In the genomic region with DNA sequence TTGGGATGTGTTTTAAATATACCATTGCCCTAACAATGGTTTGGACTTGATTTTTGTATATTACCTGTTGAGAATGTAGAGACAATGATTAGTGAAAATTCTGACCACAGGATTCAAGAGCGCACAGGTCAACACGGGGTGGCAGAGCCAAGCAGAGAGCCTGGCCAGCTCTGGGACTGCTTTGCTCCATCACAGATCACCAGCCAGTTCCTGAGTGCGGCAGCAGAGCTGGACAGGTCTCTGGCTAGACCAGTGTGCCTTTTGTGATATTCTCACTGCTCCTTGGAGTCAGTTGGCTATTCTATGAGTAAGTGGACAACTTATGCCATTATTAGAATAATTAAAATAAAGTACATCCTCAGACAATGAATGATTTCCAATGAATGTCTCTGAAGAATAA, we compare ENCODE assay signal across 23 cellular contexts.
"Had no signal": no experiment of that assay in that cellular context is flagged by ENCODE, and none has a peak within 500 bp of the region (broad histone marks: within the 10 kb centered on the region; RNA-seq: fewer than 3 reads in every experiment).

No MANE protein-coding gene starts in this region.

- H3K4me1 ChIP-seq: colonic mucosa, esophagus muscularis mucosa, esophagus squamous epithelium, foreskin keratinocyte, gastrocnemius medialis, gastroesophageal sphincter, heart left ventricle had no signal

- DNase-seq: colonic mucosa; cortex of kidney; dermis blood vessel endothelial cell; dorsolateral prefrontal cortex; effector CD4-positive, alpha-beta T cell; effector CD8-positive, alpha-beta T cell; effector memory CD4-positive, alpha-beta T cell; effector memory CD8-positive, alpha-beta T cell; endodermal cell; erythroblast; esophagus squamous epithelium; foreskin fibroblast; foreskin keratinocyte; foreskin melanocyte; gastrocnemius medialis; glutamatergic neuron; head of caudate nucleus; heart left ventricle had no signal

- H3K27me3 ChIP-seq: colonic mucosa, esophagus muscularis mucosa, esophagus squamous epithelium, foreskin keratinocyte, gastrocnemius medialis, gastroesophageal sphincter, heart left ventricle had no signal

- H3K27ac ChIP-seq: colonic mucosa, coronary artery, dorsolateral prefrontal cortex, epithelial cell of prostate, esophagus muscularis mucosa, esophagus squamous epithelium, foreskin keratinocyte, gastrocnemius medialis, gastroesophageal sphincter, heart left ventricle had no signal

- H3K4me3 ChIP-seq: colonic mucosa, coronary artery, dorsolateral prefrontal cortex, esophagus muscularis mucosa, esophagus squamous epithelium, gastrocnemius medialis, gastroesophageal sphincter, heart left ventricle had no signal

- H3K36me3 ChIP-seq: colonic mucosa, esophagus muscularis mucosa, esophagus squamous epithelium, gastrocnemius medialis, gastroesophageal sphincter, heart left ventricle had no signal

- ATAC-seq: effector memory CD8-positive, alpha-beta T cell; esophagus mucosa; foreskin keratinocyte; gastrocnemius medialis; gastroesophageal sphincter had no signal

- H3K9me3 ChIP-seq: colonic mucosa, gastrocnemius medialis had no signal
